ENCODE assay signal across 8 cellular contexts in genomic region chr20:26010224-26010941, GRCh38.
DNase-seq lines count a peak whose midpoint lies in the region; ATAC-seq and TF ChIP-seq lines count a peak whose summit lies in the region.
"Not testable (repeated sequence)": the region's sequence is repeated elsewhere in the genome, so short reads cannot be mapped to it uniquely, and the experiment has no call there.

No MANE protein-coding gene starts in this region.

- not testable (repeated sequence) for H3K4me1 ChIP-seq in gastroesophageal sphincter; mesodermal cell (ENCODE audit: control insufficient read depth, insufficient read depth, low read length, poor library complexity, severe bottlenecking); uterus

- H3K27me3 Mint-ChIP-seq in activated CD8-positive, alpha-beta memory T cell treated with anti-CD3 and anti-CD28 coated beads, Interleukin-2, amount 10 ng/mL, durations not matched to agents 7 days and 5 days = not testable (repeated sequence)

- H3K4me3 Mint-ChIP-seq in activated CD8-positive, alpha-beta memory T cell treated with anti-CD3 and anti-CD28 coated beads, Interleukin-2, amount 10 ng/mL, durations not matched to agents 7 days and 5 days = peak overlapping the region; percentile 84

- peak overlapping the region; percentile 76 for H3K27ac ChIP-seq in caudate nucleus (ENCODE audit: low read depth, low read length)
- H3K27ac ChIP-seq in gastroesophageal sphincter = peak overlapping the region; percentile 66 to 85 (median 84)
- peak overlapping the region; percentile 99 for H3K27ac ChIP-seq in mesodermal cell (ENCODE audit: low read depth, low read length, severe bottlenecking)
- H3K27ac ChIP-seq in uterus = peak overlapping the region; percentile 76 to 84

- not testable (repeated sequence) for TF ChIP-seq EP300 in gastroesophageal sphincter (IDR thresholded peaks at IDR 0.05)

- not testable (repeated sequence) for H3K9me3 ChIP-seq in gastroesophageal sphincter; mesodermal cell (ENCODE audit: control insufficient read depth, low read length); uterus

- peak overlapping the region; percentile 62 to 69 for H3K4me3 ChIP-seq in gastroesophageal sphincter
- H3K4me3 ChIP-seq in mesodermal cell (ENCODE audit: extremely low read depth, insufficient read depth, low read length, poor library complexity, severe bottlenecking) = peak overlapping the region; percentile 63
- peak overlapping the region; percentile 59 for H3K4me3 ChIP-seq in retinal pigment epithelial cell (ENCODE audit: low read length)
- H3K4me3 ChIP-seq in uterus = peak overlapping the region; percentile 50 to 67

- H3K27me3 ChIP-seq in gastroesophageal sphincter, uterus: not testable (repeated sequence)

- not testable (repeated sequence) for TF ChIP-seq CTCF in gastroesophageal sphincter (IDR thresholded peaks at IDR 0.05); retinal pigment epithelial cell (conservative IDR thresholded peaks at IDR 0.05; ENCODE audit: low read depth, low read length); uterus (IDR thresholded peaks at IDR 0.05)

- not testable (repeated sequence) for H3K9me3 Mint-ChIP-seq in activated CD8-positive, alpha-beta memory T cell treated with anti-CD3 and anti-CD28 coated beads, Interleukin-2, amount 10 ng/mL, durations not matched to agents 7 days and 5 days (ENCODE audit: low read depth)

- DNase-seq in EL = peak; percentile 40
- peak; percentile 43 for DNase-seq in NCI-H2227 treated with DMSO at 0.1 percent for 48 hours (lab: John Stamatoyannopoulos, UW)
- not testable (repeated sequence) for DNase-seq in activated CD8-positive, alpha-beta memory T cell treated with anti-CD3 and anti-CD28 coated beads, Interleukin-2, amount 10 ng/mL, durations not matched to agents 7 days and 5 days; retinal pigment epithelial cell (ENCODE audit: low read depth); uterus
- DNase-seq in caudate nucleus (lab: John Stamatoyannopoulos, UW) = peak in 3 of 61 donors; percentile 17 to 20 (median 17)

- not testable (repeated sequence) for H3K36me3 ChIP-seq in gastroesophageal sphincter; mesodermal cell (ENCODE audit: control insufficient read depth, insufficient read depth, low read length); uterus

- not testable (repeated sequence) for H3K36me3 Mint-ChIP-seq in activated CD8-positive, alpha-beta memory T cell treated with anti-CD3 and anti-CD28 coated beads, Interleukin-2, amount 10 ng/mL, durations not matched to agents 7 days and 5 days

- CTCF ChIA-PET in activated CD8-positive, alpha-beta memory T cell treated with anti-CD3 and anti-CD28 coated beads, Interleukin-2, amount 10 ng/mL, durations not matched to agents 7 days and 5 days (lab: Charles Lee) = not testable (repeated sequence)

- TF ChIP-seq POLR2A in gastroesophageal sphincter (IDR thresholded peaks at IDR 0.05); uterus (IDR thresholded peaks at IDR 0.05): not testable (repeated sequence)

- 2 to 23% methylated on average over 5 to 6 of the region's 13 CpGs for WGBS in gastroesophageal sphincter (ENCODE audit: low coverage in 1 of 2), 2 donors
- WGBS in mesodermal cell (ENCODE audit: insufficient coverage in 2 of 2), 2 experiments = 6 to 7% methylated on average over 2 to 4 of the region's 13 CpGs

- ATAC-seq in activated CD8-positive, alpha-beta memory T cell treated with anti-CD3 and anti-CD28 coated beads, Interleukin-2, amount 10 ng/mL, durations not matched to agents 7 days and 5 days; gastroesophageal sphincter: not testable (repeated sequence)

- intact Hi-C loops in uterus (cut with DNase I; ENCODE audit: low total_unique reads) = not testable (repeated sequence)

- not testable (repeated sequence) for H3K4me1 Mint-ChIP-seq in activated CD8-positive, alpha-beta memory T cell treated with anti-CD3 and anti-CD28 coated beads, Interleukin-2, amount 10 ng/mL, durations not matched to agents 7 days and 5 days

- H3K27ac Mint-ChIP-seq in activated CD8-positive, alpha-beta memory T cell treated with anti-CD3 and anti-CD28 coated beads, Interleukin-2, amount 10 ng/mL, durations not matched to agents 7 days and 5 days = peak overlapping the region; percentile 77
